ENCODE assay signal across 8 cellular contexts in the genomic region with DNA sequence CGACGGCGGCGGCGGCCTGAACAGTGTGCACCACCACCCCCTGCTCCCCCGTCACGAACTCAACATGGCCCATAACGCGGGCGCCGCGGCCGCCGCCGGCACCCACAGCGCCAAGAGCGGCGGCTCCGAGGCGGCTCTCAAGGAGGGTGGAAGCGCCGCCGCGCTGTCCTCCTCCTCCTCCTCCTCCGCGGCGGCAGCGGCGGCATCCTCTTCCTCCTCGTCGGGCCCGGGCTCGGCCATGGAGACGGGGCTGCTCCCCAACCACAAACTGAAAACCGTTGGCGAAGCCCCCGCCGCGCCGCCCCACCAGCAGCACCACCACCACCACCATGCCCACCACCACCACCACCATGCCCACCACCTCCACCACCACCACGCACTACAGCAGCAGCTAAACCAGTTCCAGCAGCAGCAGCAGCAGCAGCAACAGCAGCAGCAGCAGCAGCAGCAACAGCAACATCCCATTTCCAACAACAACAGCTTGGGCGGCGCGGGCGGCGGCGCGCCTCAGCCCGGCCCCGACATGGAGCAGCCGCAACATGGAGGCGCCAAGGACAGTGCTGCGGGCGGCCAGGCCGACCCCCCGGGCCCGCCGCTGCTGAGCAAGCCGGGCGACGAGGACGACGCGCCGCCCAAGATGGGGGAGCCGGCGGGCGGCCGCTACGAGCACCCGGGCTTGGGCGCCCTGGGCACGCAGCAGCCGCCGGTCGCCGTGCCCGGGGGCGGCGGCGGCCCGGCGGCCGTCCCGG. TPM values are rescaled to one million over a fixed set of nuclear protein-coding genes. Genes with fewer than 3 reads are reported as not detected.
DNase-seq lines count a peak whose midpoint lies in the region; ATAC-seq and TF ChIP-seq lines count a peak whose summit lies in the region.

No MANE protein-coding gene starts in this region.

- H3K4me1 Mint-ChIP-seq in activated CD8-positive, alpha-beta T cell treated with anti-CD3 and anti-CD28 coated beads for 36 hours (ENCODE audit: low read depth): peaks cover 27% of the 10 kb centered on the region
- peaks cover 51% of the 10 kb centered on the region for H3K4me1 Mint-ChIP-seq in endodermal cell

- peak overlapping the region; percentile 96 for H3K27ac ChIP-seq in endodermal cell (ENCODE audit: low read depth, low read length)

- H3K9ac ChIP-seq in ES-I3 (ENCODE audit: low read depth, low read length): peak overlapping the region; percentile 96
- peak overlapping the region; percentile 38 for H3K9ac ChIP-seq in endodermal cell (ENCODE audit: extremely low read depth, low read length, poor library complexity, severe bottlenecking)

- 0% methylated on average over 85 of the region's 85 CpGs; no CpG with 5 or more reads in 1 of the 2 experiments for WGBS in endodermal cell (ENCODE audit: insufficient coverage in 1 of 2, insufficient read length in 1 of 2), 2 experiments

- H3K4me1 ChIP-seq in ES-I3 (ENCODE audit: insufficient read depth, low read length) (peaks cover 25% of the 10 kb centered on the region), endodermal cell (ENCODE audit: control insufficient read depth, insufficient read depth, low read length) (peaks cover 2% of the 10 kb centered on the region), mucosa of descending colon (ENCODE audit: low read depth) (peaks cover 29% of the 10 kb centered on the region)

- CTCF ChIA-PET in activated CD8-positive, alpha-beta T cell treated with anti-CD3 and anti-CD28 coated beads for 36 hours (lab: Charles Lee): no interaction called here

- no peaks in the 10 kb centered on the region for H3K9me3 ChIP-seq in ES-I3 (ENCODE audit: control insufficient read depth, insufficient read depth, low read length)
- no peaks in the 10 kb centered on the region for H3K9me3 ChIP-seq in endodermal cell (ENCODE audit: control insufficient read depth, low read length)
- H3K9me3 ChIP-seq in mucosa of descending colon: no peaks in the 10 kb centered on the region

- no peaks in the 10 kb centered on the region for H3K27me3 Mint-ChIP-seq in activated CD8-positive, alpha-beta T cell treated with anti-CD3 and anti-CD28 coated beads for 36 hours
- no peaks in the 10 kb centered on the region for H3K27me3 Mint-ChIP-seq in endodermal cell (ENCODE audit: insufficient read depth)

- intact Hi-C loops in activated CD8-positive, alpha-beta T cell treated with anti-CD3 and anti-CD28 coated beads for 36 hours (cut with micrococcal nuclease): loop anchor here (2.0 to 5.0 kb wide), 2 partner anchors 91 to 244 kb away; no protein-coding TSS in a partner anchor
- intact Hi-C loops in mucosa of descending colon (cut with DNase I, micrococcal nuclease): loop anchor here (2.0 to 10.0 kb wide), 3 partner anchors 91 to 213 kb away; no protein-coding TSS in a partner anchor

- H3K4me3 Mint-ChIP-seq in activated CD8-positive, alpha-beta T cell treated with anti-CD3 and anti-CD28 coated beads for 36 hours: peak overlapping the region; percentile 77
- H3K4me3 Mint-ChIP-seq in endodermal cell: peak overlapping the region; percentile 92

- peak overlapping the region; percentile 47 for H3K4me3 ChIP-seq in endodermal cell (ENCODE audit: low read length)
- H3K4me3 ChIP-seq in mucosa of descending colon: peak overlapping the region; percentile 83

- peaks cover 10% of the 10 kb centered on the region for H3K36me3 Mint-ChIP-seq in activated CD8-positive, alpha-beta T cell treated with anti-CD3 and anti-CD28 coated beads for 36 hours (ENCODE audit: low read depth)
- no peaks in the 10 kb centered on the region for H3K36me3 Mint-ChIP-seq in endodermal cell (ENCODE audit: low read depth)

- peak; percentile 17 for ATAC-seq in activated CD8-positive, alpha-beta T cell treated with anti-CD3 and anti-CD28 coated beads for 36 hours
- ATAC-seq in mucosa of descending colon (peak; percentile 23), GM21619 (IDR thresholded peaks at IDR 0.05; ENCODE audit: unreplicated experiment) (no peak)

- H3K36me3 ChIP-seq in ES-I3 (ENCODE audit: insufficient read depth, low read length) (no peaks in the 10 kb centered on the region), endodermal cell (ENCODE audit: control insufficient read depth, insufficient read depth, low read length) (no peaks in the 10 kb centered on the region), mucosa of descending colon (ENCODE audit: low read depth) (no peaks in the 10 kb centered on the region)

- peak overlapping the region; percentile 93 for H3K27ac Mint-ChIP-seq in activated CD8-positive, alpha-beta T cell treated with anti-CD3 and anti-CD28 coated beads for 36 hours
- H3K27ac Mint-ChIP-seq in endodermal cell: peak overlapping the region; percentile 83

- no peaks in the 10 kb centered on the region for H3K27me3 ChIP-seq in endodermal cell (ENCODE audit: control insufficient read depth, insufficient read depth, low read length, poor library complexity, severe bottlenecking)

- H3K9me3 Mint-ChIP-seq in activated CD8-positive, alpha-beta T cell treated with anti-CD3 and anti-CD28 coated beads for 36 hours: no peaks in the 10 kb centered on the region
- H3K9me3 Mint-ChIP-seq in endodermal cell: no peaks in the 10 kb centered on the region

- peak; percentile 60 for DNase-seq in HCEC 1CT
- peak; percentile 42 for DNase-seq in NCI-H146 treated with DMSO at 0.1 percent for 48 hours (lab: John Stamatoyannopoulos, UW; ENCODE audit: unreplicated experiment)
- DNase-seq in activated CD8-positive, alpha-beta T cell treated with anti-CD3 and anti-CD28 coated beads for 36 hours: peak; percentile 62
- DNase-seq in endodermal cell: peak; percentile 78
- DNase-seq in mucosa of descending colon: peak; percentile 65 to 83 (median 75)
- DNase-seq in stimulated activated CD8-positive, alpha-beta memory T cell treated with anti-CD3 and anti-CD28 coated beads, Interleukin-4, amount 100 ng/mL, for 4 hours (ENCODE audit: low read depth in 2 of 2, low spot score in 1 of 2): peak; percentile 26 to 41

- no peak for TF ChIP-seq CTCF in activated CD8-positive, alpha-beta T cell treated with anti-CD3 and anti-CD28 coated beads for 36 hours (IDR thresholded peaks at IDR 0.05)
- TF ChIP-seq CTCF in endodermal cell (conservative IDR thresholded peaks at IDR 0.05): no peak
- TF ChIP-seq CTCF in mucosa of descending colon (IDR thresholded peaks at IDR 0.05): no peak

- POLR2A ChIA-PET in activated CD8-positive, alpha-beta T cell treated with anti-CD3 and anti-CD28 coated beads for 36 hours (lab: Charles Lee): interaction anchor here (0.8 to 3.4 kb wide), 8 partner anchors 10 to 243 kb away, joined by 3 to 32 read pairs (median 3); no protein-coding TSS in a partner anchor

RNA-seq across cellular contexts. Expression of gene ARID1B, which starts 0.9 kb away (rescaled TPM):
- 10 to 100 TPM; 36.9 to 38.9 TPM for total RNA-seq in activated CD8-positive, alpha-beta T cell treated with anti-CD3 and anti-CD28 coated beads for 36 hours
- total RNA-seq in endodermal cell (100 to 1,000 TPM in 1 of 2 donors, 10 to 100 TPM in 1; 74.0 to 110 TPM), mucosa of descending colon (100 to 1,000 TPM in 2 of 3 donors, 10 to 100 TPM in 1; 71.8 to 102 (median 101) TPM)
- polyA plus RNA-seq in endodermal cell (2013, experiment 1 of 2): 44.9 TPM
- 47.0 TPM for polyA plus RNA-seq in endodermal cell (2013, experiment 2 of 2)
